9 cellular contexts compared by ENCODE assay signal in the genomic region with DNA sequence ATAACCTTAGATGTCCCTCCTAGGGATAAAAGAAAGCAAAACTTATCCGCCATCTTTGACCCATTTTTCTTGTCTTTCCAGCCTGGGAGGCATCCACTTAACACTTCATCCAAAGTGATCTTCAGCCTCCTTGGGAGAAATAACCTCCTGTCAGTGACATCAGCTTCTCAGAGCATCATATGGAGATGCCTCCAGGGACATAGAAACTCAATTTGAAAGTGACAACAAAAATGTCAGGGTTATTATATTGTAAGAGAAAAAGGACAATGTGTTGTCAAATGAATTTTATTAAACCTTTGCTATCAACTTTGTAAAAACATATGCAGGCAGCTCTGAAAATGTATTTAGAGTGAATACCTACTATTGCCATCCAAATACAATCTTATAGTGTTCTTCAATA.
"Had no signal": no experiment of that assay in that cellular context is flagged by ENCODE, and none has a peak within 500 bp of the region (broad histone marks: within the 10 kb centered on the region; RNA-seq: fewer than 3 reads in every experiment).

No MANE protein-coding gene starts in this region.

- H3K27ac Mint-ChIP-seq: GM23338, H9, HFFc6 had no signal

- H3K9me3 ChIP-seq: HAP-1 had no signal

- H3K4me1 Mint-ChIP-seq: GM23338 had no signal

- DNase-seq: GM23248, GOT3, H7, H9, HCEC 1CT, HFFc6 had no signal

- H3K4me2 ChIP-seq: GM23338 had no signal

- H3K4me3 ChIP-seq: GM23248, GM23338, HAP-1 had no signal

- H2AFZ ChIP-seq: GM23248, GM23338 had no signal

- H3K4me1 ChIP-seq: HAP-1 had no signal

- H3K9ac ChIP-seq: GM23248 had no signal

- H3K27ac ChIP-seq: GM23248 had no signal

- ATAC-seq: GM23338, HCT116 had no signal

- H3K36me3 ChIP-seq: HAP-1 had no signal

- H3K4me3 Mint-ChIP-seq: GM23338, H9, HFFc6 had no signal
